In the genomic region with DNA sequence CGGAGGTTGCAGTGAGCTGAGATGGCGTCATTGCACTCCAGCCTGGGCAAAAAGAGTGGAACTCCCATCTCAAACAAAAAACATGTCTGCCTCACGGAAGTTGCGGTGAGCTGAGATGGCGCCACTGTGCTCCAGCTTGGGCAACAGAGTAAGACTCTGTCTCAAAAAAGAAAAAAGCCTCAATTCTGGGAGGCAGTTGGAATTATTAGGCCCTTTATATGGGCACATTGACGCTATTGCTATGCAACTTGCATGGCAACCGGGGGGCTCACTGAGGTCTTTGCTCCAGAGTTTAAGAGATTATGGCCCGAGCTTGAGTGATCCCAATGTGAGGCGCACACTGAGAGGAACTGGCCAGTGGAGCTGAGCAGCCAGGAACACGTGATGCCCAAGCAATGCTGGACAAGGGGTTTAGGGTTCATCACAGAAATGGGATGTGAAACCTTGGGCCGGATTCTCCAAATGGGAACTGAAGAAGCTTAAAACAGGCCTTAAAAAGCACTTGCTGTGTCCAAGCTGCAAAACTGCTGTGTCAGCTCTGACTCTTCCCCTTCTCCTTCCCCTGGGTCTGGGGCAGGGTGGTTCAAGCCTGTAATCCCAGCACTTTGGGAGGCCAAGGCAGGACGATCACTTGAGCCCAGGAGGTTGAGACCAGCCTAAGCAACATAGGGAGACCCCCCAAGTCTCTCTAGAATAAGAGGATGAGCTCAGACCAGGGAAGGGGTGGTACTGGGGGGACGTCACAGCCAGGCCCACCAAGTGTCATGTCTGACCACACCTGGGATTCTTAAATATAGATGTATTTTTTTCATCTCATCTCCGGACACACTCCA, we compare ENCODE assay signal across 1 cellular context.
TF ChIP-seq lines count a peak whose summit lies in the region.

No MANE protein-coding gene starts in this region.

TF ChIP-seq in K562, 482 proteins besides CTCF, POLR2A, EP300 and RAD21 (continued from another document and continues in another):
- TF ChIP-seq, protein P1, sequence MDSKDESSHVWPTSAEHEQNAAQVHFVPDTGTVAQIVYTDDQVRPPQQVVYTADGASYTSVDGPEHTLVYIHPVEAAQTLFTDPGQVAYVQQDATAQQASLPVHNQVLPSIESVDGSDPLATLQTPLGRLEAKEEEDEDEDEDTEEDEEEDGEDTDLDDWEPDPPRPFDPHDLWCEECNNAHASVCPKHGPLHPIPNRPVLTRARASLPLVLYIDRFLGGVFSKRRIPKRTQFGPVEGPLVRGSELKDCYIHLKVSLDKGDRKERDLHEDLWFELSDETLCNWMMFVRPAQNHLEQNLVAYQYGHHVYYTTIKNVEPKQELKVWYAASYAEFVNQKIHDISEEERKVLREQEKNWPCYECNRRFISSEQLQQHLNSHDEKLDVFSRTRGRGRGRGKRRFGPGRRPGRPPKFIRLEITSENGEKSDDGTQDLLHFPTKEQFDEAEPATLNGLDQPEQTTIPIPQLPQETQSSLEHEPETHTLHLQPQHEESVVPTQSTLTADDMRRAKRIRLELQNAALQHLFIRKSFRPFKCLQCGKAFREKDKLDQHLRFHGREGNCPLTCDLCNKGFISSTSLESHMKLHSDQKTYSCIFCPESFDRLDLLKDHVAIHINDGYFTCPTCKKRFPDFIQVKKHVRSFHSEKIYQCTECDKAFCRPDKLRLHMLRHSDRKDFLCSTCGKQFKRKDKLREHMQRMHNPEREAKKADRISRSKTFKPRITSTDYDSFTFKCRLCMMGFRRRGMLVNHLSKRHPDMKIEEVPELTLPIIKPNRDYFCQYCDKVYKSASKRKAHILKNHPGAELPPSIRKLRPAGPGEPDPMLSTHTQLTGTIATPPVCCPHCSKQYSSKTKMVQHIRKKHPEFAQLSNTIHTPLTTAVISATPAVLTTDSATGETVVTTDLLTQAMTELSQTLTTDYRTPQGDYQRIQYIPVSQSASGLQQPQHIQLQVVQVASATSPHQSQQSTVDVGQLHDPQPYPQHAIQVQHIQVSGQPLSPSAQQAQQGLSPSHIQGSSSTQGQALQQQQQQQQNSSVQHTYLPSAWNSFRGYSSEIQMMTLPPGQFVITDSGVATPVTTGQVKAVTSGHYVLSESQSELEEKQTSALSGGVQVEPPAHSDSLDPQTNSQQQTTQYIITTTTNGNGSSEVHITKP (IDR thresholded peaks at IDR 0.05; ENCODE audit: partially characterized antibody): peak; percentile 65
- TF ChIP-seq TCF3 (CRISPR knock-in tag; IDR thresholded peaks at IDR 0.05) (0 out of 2 replicates have a peak, but pooled peaks have one; percentile 2), PML (IDR thresholded peaks at IDR 0.05; ENCODE audit: low read length) (peak; percentile 74; the same call in 1 of the 2 replicates), MCM7 (IDR thresholded peaks at IDR 0.05) (no peak), NONO (IDR thresholded peaks at IDR 0.05; ENCODE audit: low read depth in 2 of 2, low read length in 1 of 2) (peak in 1 of 2 experiments; percentile 33; a peak in 1 of 4 replicates), ZNF436 (CRISPR knock-in tag; IDR thresholded peaks at IDR 0.05) (peak; percentile 70), ZNF140 (CRISPR knock-in tag; IDR thresholded peaks at IDR 0.05) (no peak), ARID2 (IDR thresholded peaks at IDR 0.05) (peak; percentile 33; the same call in 1 of the 2 replicates), YY1 (IDR thresholded peaks at IDR 0.05; ENCODE audit: borderline replicate concordance in 1 of 3, control insufficient read depth in 1 of 3, extremely low read depth in 1 of 3, insufficient read depth in 3 of 3, insufficient read length in 1 of 3, insufficient replicate concordance in 2 of 3, low read depth in 1 of 3, low read length in 2 of 3) (peak in 2 of 3 experiments; percentile 45 to 84), ZC3H4 (CRISPR knock-in tag; IDR thresholded peaks at IDR 0.05; ENCODE audit: borderline replicate concordance) (peak; percentile 31; the same call in 1 of the 2 replicates), GATAD2A (IDR thresholded peaks at IDR 0.05) (no peak), BHLHE40 (IDR thresholded peaks at IDR 0.05; ENCODE audit: low read length) (peak; percentile 39; the same call in 1 of the 2 replicates), NCOA6 (IDR thresholded peaks at IDR 0.05) (no peak), SMAD1 (IDR thresholded peaks at IDR 0.05; ENCODE audit: low read depth, low read length, partially characterized antibody) (peak; percentile 30), RAD51 (IDR thresholded peaks at IDR 0.05; ENCODE audit: borderline replicate concordance, low read depth) (peak; percentile 77), ZNF583 (CRISPR knock-in tag; IDR thresholded peaks at IDR 0.05) (no peak), MYC (IDR thresholded peaks at IDR 0.05; ENCODE audit: low read depth, low read length) (no peak; the same call in 1 of the 2 replicates), MYC (CRISPR knock-in tag; IDR thresholded peaks at IDR 0.05; ENCODE audit: borderline replicate concordance, low read depth) (peak; percentile 54), ZNF57 (CRISPR knock-in tag; IDR thresholded peaks at IDR 0.05) (peak; percentile 24; the same call in 1 of the 2 replicates), TARDBP (IDR thresholded peaks at IDR 0.05) (no peak; the same call in 1 of the 2 replicates), ZBTB17 (CRISPR knock-in tag; IDR thresholded peaks at IDR 0.05) (0 out of 2 replicates have a peak, but pooled peaks have one; percentile 62), CBFB (CRISPR knock-in tag; IDR thresholded peaks at IDR 0.05) (no peak), U2AF1 (optimal IDR thresholded peaks at IDR 0.05; ENCODE audit: low read depth, low read length) (no peak), SAFB2 (IDR thresholded peaks at IDR 0.05; ENCODE audit: borderline replicate concordance, low read depth, low read length, severe bottlenecking) (no peak), ZNF23 (CRISPR knock-in tag; IDR thresholded peaks at IDR 0.05) (peak; percentile 48; the same call in 1 of the 2 replicates), COPS2 (conservative IDR thresholded peaks at IDR 0.05) (no peak), MTA2 (IDR thresholded peaks at IDR 0.05; ENCODE audit: low read depth) (no peak), RBM39 (optimal IDR thresholded peaks at IDR 0.05; ENCODE audit: low read depth, low read length) (no peak), HEY1 (CRISPR knock-in tag; IDR thresholded peaks at IDR 0.05; ENCODE audit: borderline replicate concordance) (0 out of 2 replicates have a peak, but pooled peaks have one; percentile 75), TRIM24 (IDR thresholded peaks at IDR 0.05) (peak in 1 of 2 experiments; percentile 57; a peak in 1 of 4 replicates), STAT5A (IDR thresholded peaks at IDR 0.05; ENCODE audit: borderline replicate concordance, low read length) (no peak; the same call in 1 of the 2 replicates), NELFE (IDR thresholded peaks at IDR 0.05; ENCODE audit: insufficient read depth, insufficient read length) (no peak), POLR2AphosphoS2 (IDR thresholded peaks at IDR 0.05; ENCODE audit: low read length) (peak; percentile 99)
- TF ChIP-seq, protein P2, sequence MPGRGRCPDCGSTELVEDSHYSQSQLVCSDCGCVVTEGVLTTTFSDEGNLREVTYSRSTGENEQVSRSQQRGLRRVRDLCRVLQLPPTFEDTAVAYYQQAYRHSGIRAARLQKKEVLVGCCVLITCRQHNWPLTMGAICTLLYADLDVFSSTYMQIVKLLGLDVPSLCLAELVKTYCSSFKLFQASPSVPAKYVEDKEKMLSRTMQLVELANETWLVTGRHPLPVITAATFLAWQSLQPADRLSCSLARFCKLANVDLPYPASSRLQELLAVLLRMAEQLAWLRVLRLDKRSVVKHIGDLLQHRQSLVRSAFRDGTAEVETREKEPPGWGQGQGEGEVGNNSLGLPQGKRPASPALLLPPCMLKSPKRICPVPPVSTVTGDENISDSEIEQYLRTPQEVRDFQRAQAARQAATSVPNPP (IDR thresholded peaks at IDR 0.05; ENCODE audit: borderline replicate concordance, insufficient read depth, insufficient read length): no peak
- TF ChIP-seq, protein P3, sequence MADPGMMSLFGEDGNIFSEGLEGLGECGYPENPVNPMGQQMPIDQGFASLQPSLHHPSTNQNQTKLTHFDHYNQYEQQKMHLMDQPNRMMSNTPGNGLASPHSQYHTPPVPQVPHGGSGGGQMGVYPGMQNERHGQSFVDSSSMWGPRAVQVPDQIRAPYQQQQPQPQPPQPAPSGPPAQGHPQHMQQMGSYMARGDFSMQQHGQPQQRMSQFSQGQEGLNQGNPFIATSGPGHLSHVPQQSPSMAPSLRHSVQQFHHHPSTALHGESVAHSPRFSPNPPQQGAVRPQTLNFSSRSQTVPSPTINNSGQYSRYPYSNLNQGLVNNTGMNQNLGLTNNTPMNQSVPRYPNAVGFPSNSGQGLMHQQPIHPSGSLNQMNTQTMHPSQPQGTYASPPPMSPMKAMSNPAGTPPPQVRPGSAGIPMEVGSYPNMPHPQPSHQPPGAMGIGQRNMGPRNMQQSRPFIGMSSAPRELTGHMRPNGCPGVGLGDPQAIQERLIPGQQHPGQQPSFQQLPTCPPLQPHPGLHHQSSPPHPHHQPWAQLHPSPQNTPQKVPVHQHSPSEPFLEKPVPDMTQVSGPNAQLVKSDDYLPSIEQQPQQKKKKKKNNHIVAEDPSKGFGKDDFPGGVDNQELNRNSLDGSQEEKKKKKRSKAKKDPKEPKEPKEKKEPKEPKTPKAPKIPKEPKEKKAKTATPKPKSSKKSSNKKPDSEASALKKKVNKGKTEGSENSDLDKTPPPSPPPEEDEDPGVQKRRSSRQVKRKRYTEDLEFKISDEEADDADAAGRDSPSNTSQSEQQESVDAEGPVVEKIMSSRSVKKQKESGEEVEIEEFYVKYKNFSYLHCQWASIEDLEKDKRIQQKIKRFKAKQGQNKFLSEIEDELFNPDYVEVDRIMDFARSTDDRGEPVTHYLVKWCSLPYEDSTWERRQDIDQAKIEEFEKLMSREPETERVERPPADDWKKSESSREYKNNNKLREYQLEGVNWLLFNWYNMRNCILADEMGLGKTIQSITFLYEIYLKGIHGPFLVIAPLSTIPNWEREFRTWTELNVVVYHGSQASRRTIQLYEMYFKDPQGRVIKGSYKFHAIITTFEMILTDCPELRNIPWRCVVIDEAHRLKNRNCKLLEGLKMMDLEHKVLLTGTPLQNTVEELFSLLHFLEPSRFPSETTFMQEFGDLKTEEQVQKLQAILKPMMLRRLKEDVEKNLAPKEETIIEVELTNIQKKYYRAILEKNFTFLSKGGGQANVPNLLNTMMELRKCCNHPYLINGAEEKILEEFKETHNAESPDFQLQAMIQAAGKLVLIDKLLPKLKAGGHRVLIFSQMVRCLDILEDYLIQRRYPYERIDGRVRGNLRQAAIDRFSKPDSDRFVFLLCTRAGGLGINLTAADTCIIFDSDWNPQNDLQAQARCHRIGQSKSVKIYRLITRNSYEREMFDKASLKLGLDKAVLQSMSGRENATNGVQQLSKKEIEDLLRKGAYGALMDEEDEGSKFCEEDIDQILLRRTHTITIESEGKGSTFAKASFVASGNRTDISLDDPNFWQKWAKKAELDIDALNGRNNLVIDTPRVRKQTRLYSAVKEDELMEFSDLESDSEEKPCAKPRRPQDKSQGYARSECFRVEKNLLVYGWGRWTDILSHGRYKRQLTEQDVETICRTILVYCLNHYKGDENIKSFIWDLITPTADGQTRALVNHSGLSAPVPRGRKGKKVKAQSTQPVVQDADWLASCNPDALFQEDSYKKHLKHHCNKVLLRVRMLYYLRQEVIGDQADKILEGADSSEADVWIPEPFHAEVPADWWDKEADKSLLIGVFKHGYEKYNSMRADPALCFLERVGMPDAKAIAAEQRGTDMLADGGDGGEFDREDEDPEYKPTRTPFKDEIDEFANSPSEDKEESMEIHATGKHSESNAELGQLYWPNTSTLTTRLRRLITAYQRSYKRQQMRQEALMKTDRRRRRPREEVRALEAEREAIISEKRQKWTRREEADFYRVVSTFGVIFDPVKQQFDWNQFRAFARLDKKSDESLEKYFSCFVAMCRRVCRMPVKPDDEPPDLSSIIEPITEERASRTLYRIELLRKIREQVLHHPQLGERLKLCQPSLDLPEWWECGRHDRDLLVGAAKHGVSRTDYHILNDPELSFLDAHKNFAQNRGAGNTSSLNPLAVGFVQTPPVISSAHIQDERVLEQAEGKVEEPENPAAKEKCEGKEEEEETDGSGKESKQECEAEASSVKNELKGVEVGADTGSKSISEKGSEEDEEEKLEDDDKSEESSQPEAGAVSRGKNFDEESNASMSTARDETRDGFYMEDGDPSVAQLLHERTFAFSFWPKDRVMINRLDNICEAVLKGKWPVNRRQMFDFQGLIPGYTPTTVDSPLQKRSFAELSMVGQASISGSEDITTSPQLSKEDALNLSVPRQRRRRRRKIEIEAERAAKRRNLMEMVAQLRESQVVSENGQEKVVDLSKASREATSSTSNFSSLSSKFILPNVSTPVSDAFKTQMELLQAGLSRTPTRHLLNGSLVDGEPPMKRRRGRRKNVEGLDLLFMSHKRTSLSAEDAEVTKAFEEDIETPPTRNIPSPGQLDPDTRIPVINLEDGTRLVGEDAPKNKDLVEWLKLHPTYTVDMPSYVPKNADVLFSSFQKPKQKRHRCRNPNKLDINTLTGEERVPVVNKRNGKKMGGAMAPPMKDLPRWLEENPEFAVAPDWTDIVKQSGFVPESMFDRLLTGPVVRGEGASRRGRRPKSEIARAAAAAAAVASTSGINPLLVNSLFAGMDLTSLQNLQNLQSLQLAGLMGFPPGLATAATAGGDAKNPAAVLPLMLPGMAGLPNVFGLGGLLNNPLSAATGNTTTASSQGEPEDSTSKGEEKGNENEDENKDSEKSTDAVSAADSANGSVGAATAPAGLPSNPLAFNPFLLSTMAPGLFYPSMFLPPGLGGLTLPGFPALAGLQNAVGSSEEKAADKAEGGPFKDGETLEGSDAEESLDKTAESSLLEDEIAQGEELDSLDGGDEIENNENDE (IDR thresholded peaks at IDR 0.05; ENCODE audit: low read depth, low read length): peak; percentile 70
- TF ChIP-seq, protein P4, sequence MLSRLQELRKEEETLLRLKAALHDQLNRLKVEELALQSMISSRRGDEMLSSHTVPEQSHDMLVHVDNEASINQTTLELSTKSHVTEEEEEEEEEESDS (CRISPR knock-in tag; IDR thresholded peaks at IDR 0.05): no peak
- TF ChIP-seq, protein P5, sequence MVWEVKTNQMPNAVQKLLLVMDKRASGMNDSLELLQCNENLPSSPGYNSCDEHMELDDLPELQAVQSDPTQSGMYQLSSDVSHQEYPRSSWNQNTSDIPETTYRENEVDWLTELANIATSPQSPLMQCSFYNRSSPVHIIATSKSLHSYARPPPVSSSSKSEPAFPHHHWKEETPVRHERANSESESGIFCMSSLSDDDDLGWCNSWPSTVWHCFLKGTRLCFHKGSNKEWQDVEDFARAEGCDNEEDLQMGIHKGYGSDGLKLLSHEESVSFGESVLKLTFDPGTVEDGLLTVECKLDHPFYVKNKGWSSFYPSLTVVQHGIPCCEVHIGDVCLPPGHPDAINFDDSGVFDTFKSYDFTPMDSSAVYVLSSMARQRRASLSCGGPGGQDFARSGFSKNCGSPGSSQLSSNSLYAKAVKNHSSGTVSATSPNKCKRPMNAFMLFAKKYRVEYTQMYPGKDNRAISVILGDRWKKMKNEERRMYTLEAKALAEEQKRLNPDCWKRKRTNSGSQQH (CRISPR knock-in tag; IDR thresholded peaks at IDR 0.05): peak; percentile 75
- TF ChIP-seq, protein P6, sequence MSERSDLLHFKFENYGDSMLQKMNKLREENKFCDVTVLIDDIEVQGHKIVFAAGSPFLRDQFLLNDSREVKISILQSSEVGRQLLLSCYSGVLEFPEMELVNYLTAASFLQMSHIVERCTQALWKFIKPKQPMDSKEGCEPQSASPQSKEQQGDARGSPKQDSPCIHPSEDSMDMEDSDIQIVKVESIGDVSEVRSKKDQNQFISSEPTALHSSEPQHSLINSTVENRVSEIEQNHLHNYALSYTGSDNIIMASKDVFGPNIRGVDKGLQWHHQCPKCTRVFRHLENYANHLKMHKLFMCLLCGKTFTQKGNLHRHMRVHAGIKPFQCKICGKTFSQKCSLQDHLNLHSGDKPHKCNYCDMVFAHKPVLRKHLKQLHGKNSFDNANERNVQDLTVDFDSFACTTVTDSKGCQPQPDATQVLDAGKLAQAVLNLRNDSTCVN (CRISPR knock-in tag; IDR thresholded peaks at IDR 0.05): no peak; the same call in 1 of the 2 replicates
